In genomic region chr6:3906191-3907019, GRCh38 we compare ENCODE assay signal across 1 cellular context.
TF ChIP-seq lines count a peak whose summit lies in the region.

No MANE protein-coding gene starts in this region.

TF ChIP-seq in endothelial cell of umbilical vein, 7 proteins besides CTCF, POLR2A, EP300 and RAD21:
- no peak for TF ChIP-seq MAX (IDR thresholded peaks at IDR 0.05; ENCODE audit: insufficient read depth, insufficient read length)
- no peak for TF ChIP-seq POLR2AphosphoS5 (IDR thresholded peaks at IDR 0.05; ENCODE audit: insufficient read depth, low read depth, low read length)
- no peak for TF ChIP-seq MYC (IDR thresholded peaks at IDR 0.05; ENCODE audit: low read depth, low read length)
- no peak for TF ChIP-seq JUN (IDR thresholded peaks at IDR 0.05; ENCODE audit: borderline replicate concordance, insufficient read depth, insufficient read length, low read depth)
- TF ChIP-seq EZH2 (IDR thresholded peaks at IDR 0.05; ENCODE audit: borderline replicate concordance, low read depth, low read length, severe bottlenecking) = no peak
